ENCODE assay signal across 1 cellular context in the genomic region with DNA sequence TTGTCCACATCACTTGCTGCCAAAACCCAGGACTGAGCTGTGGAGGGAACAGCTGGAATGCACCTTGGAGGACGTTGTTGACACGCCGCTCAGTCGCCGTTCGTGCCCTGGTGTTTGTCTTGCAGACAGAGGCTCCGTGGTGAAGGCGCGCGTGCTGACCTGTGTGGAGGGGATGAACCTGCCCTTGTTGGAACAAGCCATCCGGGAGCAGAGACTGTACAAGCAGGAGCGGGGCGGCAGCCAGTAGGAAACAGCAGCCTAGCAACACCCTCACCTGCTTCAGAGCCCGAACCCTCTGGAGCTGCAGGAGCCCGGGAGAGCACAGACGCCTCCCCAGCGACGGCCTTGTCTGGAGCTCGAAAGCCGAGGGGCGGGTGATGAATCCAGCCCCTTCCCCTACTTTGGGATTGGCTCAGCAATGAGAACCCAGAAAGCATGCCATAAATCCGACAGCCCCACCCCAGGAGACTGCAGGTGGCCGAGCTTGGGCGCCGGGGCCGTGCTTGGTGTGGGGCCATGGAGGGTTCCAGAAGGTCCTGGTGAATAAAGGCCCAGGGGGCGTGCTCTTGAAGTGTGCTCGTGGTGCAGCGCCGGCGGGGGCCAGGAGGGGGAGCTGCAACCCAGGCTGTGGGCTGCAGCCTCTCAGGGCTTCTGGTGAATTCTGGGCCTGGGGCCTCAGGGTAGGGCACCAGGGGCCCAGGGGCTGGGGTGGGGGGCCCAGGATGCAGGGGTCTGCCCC.
TF ChIP-seq lines count a peak whose summit lies in the region.

No MANE protein-coding gene starts in this region.

TF ChIP-seq in HepG2, 621 proteins besides CTCF, POLR2A, EP300 and RAD21 (continued from another document and continues in another):
- TF ChIP-seq, protein P1, sequence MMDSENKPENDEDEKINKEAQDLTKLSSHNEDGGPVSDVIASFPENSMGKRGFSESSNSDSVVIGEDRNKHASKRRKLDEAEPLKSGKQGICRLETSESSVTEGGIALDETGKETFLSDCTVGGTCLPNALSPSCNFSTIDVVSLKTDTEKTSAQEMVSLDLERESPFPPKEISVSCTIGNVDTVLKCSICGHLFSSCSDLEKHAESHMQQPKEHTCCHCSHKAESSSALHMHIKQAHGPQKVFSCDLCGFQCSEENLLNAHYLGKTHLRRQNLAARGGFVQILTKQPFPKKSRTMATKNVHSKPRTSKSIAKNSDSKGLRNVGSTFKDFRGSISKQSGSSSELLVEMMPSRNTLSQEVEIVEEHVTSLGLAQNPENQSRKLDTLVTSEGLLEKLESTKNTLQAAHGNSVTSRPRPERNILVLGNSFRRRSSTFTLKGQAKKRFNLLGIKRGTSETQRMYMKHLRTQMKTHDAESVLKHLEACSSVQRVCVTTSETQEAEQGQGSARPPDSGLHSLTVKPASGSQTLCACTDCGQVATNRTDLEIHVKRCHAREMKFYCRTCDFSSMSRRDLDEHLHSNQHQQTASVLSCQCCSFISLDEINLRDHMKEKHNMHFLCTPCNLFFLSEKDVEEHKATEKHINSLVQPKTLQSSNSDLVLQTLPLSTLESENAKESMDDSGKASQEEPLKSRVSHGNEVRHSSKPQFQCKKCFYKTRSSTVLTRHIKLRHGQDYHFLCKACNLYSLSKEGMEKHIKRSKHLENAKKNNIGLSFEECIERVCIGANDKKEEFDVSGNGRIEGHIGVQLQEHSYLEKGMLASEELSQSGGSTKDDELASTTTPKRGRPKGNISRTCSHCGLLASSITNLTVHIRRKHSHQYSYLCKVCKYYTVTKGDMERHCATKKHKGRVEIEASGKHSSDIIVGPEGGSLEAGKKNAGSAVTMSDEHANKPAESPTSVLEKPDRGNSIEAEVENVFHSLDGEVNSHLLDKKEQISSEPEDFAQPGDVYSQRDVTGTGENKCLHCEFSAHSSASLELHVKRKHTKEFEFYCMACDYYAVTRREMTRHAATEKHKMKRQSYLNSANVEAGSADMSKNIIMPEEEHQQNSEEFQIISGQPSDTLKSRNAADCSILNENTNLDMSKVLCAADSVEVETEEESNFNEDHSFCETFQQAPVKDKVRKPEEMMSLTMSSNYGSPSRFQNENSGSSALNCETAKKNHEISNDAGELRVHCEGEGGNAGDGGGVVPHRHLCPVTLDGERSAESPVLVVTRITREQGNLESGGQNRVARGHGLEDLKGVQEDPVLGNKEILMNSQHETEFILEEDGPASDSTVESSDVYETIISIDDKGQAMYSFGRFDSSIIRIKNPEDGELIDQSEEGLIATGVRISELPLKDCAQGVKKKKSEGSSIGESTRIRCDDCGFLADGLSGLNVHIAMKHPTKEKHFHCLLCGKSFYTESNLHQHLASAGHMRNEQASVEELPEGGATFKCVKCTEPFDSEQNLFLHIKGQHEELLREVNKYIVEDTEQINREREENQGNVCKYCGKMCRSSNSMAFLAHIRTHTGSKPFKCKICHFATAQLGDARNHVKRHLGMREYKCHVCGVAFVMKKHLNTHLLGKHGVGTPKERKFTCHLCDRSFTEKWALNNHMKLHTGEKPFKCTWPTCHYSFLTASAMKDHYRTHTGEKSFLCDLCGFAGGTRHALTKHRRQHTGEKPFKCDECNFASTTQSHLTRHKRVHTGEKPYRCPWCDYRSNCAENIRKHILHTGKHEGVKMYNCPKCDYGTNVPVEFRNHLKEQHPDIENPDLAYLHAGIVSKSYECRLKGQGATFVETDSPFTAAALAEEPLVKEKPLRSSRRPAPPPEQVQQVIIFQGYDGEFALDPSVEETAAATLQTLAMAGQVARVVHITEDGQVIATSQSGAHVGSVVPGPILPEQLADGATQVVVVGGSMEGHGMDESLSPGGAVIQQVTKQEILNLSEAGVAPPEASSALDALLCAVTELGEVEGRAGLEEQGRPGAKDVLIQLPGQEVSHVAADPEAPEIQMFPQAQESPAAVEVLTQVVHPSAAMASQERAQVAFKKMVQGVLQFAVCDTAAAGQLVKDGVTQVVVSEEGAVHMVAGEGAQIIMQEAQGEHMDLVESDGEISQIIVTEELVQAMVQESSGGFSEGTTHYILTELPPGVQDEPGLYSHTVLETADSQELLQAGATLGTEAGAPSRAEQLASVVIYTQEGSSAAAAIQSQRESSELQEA (CRISPR knock-in tag; IDR thresholded peaks at IDR 0.05; ENCODE audit: not compliant biosample characterization), result peak; percentile 83
- TF ChIP-seq, protein P2, sequence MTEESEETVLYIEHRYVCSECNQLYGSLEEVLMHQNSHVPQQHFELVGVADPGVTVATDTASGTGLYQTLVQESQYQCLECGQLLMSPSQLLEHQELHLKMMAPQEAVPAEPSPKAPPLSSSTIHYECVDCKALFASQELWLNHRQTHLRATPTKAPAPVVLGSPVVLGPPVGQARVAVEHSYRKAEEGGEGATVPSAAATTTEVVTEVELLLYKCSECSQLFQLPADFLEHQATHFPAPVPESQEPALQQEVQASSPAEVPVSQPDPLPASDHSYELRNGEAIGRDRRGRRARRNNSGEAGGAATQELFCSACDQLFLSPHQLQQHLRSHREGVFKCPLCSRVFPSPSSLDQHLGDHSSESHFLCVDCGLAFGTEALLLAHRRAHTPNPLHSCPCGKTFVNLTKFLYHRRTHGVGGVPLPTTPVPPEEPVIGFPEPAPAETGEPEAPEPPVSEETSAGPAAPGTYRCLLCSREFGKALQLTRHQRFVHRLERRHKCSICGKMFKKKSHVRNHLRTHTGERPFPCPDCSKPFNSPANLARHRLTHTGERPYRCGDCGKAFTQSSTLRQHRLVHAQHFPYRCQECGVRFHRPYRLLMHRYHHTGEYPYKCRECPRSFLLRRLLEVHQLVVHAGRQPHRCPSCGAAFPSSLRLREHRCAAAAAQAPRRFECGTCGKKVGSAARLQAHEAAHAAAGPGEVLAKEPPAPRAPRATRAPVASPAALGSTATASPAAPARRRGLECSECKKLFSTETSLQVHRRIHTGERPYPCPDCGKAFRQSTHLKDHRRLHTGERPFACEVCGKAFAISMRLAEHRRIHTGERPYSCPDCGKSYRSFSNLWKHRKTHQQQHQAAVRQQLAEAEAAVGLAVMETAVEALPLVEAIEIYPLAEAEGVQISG (CRISPR knock-in tag; IDR thresholded peaks at IDR 0.05), result peak; percentile 85
- TF ChIP-seq SATB2 (CRISPR knock-in tag; IDR thresholded peaks at IDR 0.05) (no peak), NFYC (CRISPR knock-in tag; IDR thresholded peaks at IDR 0.05) (no peak), ETV6 (CRISPR knock-in tag; conservative IDR thresholded peaks at IDR 0.05) (no peak), ZNF432 (CRISPR knock-in tag; IDR thresholded peaks at IDR 0.05; ENCODE audit: borderline replicate concordance) (no peak), ZBTB42 (CRISPR knock-in tag; IDR thresholded peaks at IDR 0.05) (no peak), ZNF616 (CRISPR knock-in tag; IDR thresholded peaks at IDR 0.05; ENCODE audit: low read depth) (no peak), ZNF562 (CRISPR knock-in tag; IDR thresholded peaks at IDR 0.05; ENCODE audit: borderline replicate concordance) (no peak), ZNF674 (CRISPR knock-in tag; IDR thresholded peaks at IDR 0.05; ENCODE audit: low read depth) (no peak), ARID2 (CRISPR knock-in tag; IDR thresholded peaks at IDR 0.05; ENCODE audit: borderline replicate concordance) (no peak), ISL2 (CRISPR knock-in tag; IDR thresholded peaks at IDR 0.05) (no peak; the same call in none of the 2 replicates), EEA1 (CRISPR knock-in tag; IDR thresholded peaks at IDR 0.05; ENCODE audit: borderline replicate concordance) (peak; percentile 18; the same call in 1 of the 2 replicates), NR2C2 (CRISPR knock-in tag; IDR thresholded peaks at IDR 0.05; ENCODE audit: borderline replicate concordance) (no peak), PAWR (CRISPR knock-in tag; IDR thresholded peaks at IDR 0.05; ENCODE audit: borderline replicate concordance) (no peak), AGO2 (optimal IDR thresholded peaks at IDR 0.05; ENCODE audit: low read depth, low read length) (peak; percentile 10), JUND (CRISPR knock-in tag; IDR thresholded peaks at IDR 0.05) (no peak), HDAC6 (IDR thresholded peaks at IDR 0.05; ENCODE audit: low read depth, low read length) (no peak), ZNF101 (CRISPR knock-in tag; IDR thresholded peaks at IDR 0.05; ENCODE audit: borderline replicate concordance, low read depth) (no peak)
- TF ChIP-seq, protein P3, sequence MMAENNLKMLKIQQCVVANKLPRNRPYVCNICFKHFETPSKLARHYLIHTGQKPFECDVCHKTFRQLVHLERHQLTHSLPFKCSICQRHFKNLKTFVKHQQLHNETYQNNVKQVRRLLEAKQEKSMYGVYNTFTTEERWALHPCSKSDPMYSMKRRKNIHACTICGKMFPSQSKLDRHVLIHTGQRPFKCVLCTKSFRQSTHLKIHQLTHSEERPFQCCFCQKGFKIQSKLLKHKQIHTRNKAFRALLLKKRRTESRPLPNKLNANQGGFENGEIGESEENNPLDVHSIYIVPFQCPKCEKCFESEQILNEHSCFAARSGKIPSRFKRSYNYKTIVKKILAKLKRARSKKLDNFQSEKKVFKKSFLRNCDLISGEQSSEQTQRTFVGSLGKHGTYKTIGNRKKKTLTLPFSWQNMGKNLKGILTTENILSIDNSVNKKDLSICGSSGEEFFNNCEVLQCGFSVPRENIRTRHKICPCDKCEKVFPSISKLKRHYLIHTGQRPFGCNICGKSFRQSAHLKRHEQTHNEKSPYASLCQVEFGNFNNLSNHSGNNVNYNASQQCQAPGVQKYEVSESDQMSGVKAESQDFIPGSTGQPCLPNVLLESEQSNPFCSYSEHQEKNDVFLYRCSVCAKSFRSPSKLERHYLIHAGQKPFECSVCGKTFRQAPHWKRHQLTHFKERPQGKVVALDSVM (CRISPR knock-in tag; IDR thresholded peaks at IDR 0.05), result peak; percentile 37; the same call in 1 of the 2 replicates
- TF ChIP-seq, protein P4, sequence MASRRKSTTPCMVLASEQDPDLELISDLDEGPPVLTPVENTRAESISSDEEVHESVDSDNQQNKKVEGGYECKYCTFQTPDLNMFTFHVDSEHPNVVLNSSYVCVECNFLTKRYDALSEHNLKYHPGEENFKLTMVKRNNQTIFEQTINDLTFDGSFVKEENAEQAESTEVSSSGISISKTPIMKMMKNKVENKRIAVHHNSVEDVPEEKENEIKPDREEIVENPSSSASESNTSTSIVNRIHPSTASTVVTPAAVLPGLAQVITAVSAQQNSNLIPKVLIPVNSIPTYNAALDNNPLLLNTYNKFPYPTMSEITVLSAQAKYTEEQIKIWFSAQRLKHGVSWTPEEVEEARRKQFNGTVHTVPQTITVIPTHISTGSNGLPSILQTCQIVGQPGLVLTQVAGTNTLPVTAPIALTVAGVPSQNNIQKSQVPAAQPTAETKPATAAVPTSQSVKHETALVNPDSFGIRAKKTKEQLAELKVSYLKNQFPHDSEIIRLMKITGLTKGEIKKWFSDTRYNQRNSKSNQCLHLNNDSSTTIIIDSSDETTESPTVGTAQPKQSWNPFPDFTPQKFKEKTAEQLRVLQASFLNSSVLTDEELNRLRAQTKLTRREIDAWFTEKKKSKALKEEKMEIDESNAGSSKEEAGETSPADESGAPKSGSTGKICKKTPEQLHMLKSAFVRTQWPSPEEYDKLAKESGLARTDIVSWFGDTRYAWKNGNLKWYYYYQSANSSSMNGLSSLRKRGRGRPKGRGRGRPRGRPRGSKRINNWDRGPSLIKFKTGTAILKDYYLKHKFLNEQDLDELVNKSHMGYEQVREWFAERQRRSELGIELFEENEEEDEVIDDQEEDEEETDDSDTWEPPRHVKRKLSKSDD (CRISPR knock-in tag; IDR thresholded peaks at IDR 0.05; ENCODE audit: low read depth), result no peak; the same call in 1 of the 2 replicates
- TF ChIP-seq, protein P5, sequence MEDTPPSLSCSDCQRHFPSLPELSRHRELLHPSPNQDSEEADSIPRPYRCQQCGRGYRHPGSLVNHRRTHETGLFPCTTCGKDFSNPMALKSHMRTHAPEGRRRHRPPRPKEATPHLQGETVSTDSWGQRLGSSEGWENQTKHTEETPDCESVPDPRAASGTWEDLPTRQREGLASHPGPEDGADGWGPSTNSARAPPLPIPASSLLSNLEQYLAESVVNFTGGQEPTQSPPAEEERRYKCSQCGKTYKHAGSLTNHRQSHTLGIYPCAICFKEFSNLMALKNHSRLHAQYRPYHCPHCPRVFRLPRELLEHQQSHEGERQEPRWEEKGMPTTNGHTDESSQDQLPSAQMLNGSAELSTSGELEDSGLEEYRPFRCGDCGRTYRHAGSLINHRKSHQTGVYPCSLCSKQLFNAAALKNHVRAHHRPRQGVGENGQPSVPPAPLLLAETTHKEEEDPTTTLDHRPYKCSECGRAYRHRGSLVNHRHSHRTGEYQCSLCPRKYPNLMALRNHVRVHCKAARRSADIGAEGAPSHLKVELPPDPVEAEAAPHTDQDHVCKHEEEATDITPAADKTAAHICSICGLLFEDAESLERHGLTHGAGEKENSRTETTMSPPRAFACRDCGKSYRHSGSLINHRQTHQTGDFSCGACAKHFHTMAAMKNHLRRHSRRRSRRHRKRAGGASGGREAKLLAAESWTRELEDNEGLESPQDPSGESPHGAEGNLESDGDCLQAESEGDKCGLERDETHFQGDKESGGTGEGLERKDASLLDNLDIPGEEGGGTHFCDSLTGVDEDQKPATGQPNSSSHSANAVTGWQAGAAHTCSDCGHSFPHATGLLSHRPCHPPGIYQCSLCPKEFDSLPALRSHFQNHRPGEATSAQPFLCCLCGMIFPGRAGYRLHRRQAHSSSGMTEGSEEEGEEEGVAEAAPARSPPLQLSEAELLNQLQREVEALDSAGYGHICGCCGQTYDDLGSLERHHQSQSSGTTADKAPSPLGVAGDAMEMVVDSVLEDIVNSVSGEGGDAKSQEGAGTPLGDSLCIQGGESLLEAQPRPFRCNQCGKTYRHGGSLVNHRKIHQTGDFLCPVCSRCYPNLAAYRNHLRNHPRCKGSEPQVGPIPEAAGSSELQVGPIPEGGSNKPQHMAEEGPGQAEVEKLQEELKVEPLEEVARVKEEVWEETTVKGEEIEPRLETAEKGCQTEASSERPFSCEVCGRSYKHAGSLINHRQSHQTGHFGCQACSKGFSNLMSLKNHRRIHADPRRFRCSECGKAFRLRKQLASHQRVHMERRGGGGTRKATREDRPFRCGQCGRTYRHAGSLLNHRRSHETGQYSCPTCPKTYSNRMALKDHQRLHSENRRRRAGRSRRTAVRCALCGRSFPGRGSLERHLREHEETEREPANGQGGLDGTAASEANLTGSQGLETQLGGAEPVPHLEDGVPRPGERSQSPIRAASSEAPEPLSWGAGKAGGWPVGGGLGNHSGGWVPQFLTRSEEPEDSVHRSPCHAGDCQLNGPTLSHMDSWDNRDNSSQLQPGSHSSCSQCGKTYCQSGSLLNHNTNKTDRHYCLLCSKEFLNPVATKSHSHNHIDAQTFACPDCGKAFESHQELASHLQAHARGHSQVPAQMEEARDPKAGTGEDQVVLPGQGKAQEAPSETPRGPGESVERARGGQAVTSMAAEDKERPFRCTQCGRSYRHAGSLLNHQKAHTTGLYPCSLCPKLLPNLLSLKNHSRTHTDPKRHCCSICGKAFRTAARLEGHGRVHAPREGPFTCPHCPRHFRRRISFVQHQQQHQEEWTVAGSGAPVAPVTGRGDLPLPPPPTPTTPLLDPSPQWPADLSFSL (CRISPR knock-in tag; IDR thresholded peaks at IDR 0.05), result no peak
- TF ChIP-seq, protein P6, sequence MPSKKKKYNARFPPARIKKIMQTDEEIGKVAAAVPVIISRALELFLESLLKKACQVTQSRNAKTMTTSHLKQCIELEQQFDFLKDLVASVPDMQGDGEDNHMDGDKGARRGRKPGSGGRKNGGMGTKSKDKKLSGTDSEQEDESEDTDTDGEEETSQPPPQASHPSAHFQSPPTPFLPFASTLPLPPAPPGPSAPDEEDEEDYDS (CRISPR knock-in tag; IDR thresholded peaks at IDR 0.05), result peak; percentile 10; the same call in 1 of the 2 replicates
- TF ChIP-seq, protein P7, sequence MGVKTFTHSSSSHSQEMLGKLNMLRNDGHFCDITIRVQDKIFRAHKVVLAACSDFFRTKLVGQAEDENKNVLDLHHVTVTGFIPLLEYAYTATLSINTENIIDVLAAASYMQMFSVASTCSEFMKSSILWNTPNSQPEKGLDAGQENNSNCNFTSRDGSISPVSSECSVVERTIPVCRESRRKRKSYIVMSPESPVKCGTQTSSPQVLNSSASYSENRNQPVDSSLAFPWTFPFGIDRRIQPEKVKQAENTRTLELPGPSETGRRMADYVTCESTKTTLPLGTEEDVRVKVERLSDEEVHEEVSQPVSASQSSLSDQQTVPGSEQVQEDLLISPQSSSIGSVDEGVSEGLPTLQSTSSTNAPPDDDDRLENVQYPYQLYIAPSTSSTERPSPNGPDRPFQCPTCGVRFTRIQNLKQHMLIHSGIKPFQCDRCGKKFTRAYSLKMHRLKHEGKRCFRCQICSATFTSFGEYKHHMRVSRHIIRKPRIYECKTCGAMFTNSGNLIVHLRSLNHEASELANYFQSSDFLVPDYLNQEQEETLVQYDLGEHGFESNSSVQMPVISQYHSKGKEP (CRISPR knock-in tag; IDR thresholded peaks at IDR 0.05), result no peak
